9 cellular contexts compared by ENCODE assay signal in genomic region chr4:142474398-142475087, GRCh38.
DNase-seq lines count a peak whose midpoint lies in the region; ATAC-seq and TF ChIP-seq lines count a peak whose summit lies in the region.
"Had no signal": no experiment of that assay in that cellular context is flagged by ENCODE, and none has a peak within 500 bp of the region (broad histone marks: within the 10 kb centered on the region; RNA-seq: fewer than 3 reads in every experiment).

No MANE protein-coding gene starts in this region.

- ATAC-seq in GM21576 (IDR thresholded peaks at IDR 0.05; ENCODE audit: unreplicated experiment), result no peak
- no peak for ATAC-seq in GM18498 (IDR thresholded peaks at IDR 0.05; ENCODE audit: unreplicated experiment)
- ATAC-seq: gastrocnemius medialis had no signal

- TF ChIP-seq CTCF in brain microvascular endothelial cell (IDR thresholded peaks at IDR 0.05; ENCODE audit: low read depth, low read length, missing control alignments) (no peak), retinal pigment epithelial cell (conservative IDR thresholded peaks at IDR 0.05; ENCODE audit: low read depth, low read length) (no peak), left ventricle myocardium inferior (IDR thresholded peaks at IDR 0.05; ENCODE audit: borderline replicate concordance) (no peak)

- H3K9me2 ChIP-seq in GM23248 (ENCODE audit: insufficient read depth), result no peaks in the 10 kb centered on the region

- H3K4me1 ChIP-seq in GM23248 (ENCODE audit: insufficient read depth) (0 out of 2 replicates have a peak, but pooled peaks cover 5% of the 10 kb centered on the region), left ventricle myocardium inferior (peaks cover 7% of the 10 kb centered on the region)
- H3K4me1 ChIP-seq: gastrocnemius medialis had no signal

- WGBS in GM23248 (ENCODE audit: low coverage in 1 of 2, low lambda C conversion rate in 2 of 2, missing lambda C conversion rate in 2 of 2), 2 experiments, result 91 to 93% methylated on average over 4 of the region's 4 CpGs

- H3F3A ChIP-seq in GM23248 (ENCODE audit: insufficient read depth), result no peaks in the 10 kb centered on the region

- H3K36me3 ChIP-seq in GM23248 (ENCODE audit: low read depth), result no peaks in the 10 kb centered on the region
- no peaks in the 10 kb centered on the region for H3K36me3 ChIP-seq in brain microvascular endothelial cell (replicated peaks)
- no peaks in the 10 kb centered on the region for H3K36me3 ChIP-seq in left ventricle myocardium inferior
- H3K36me3 ChIP-seq: gastrocnemius medialis had no signal

- DNase-seq in GM23248 (peak; percentile 56), NCI-H2107 treated with DMSO at 0.1 percent for 48 hours (lab: John Stamatoyannopoulos, UW; ENCODE audit: unreplicated experiment) (peak; percentile 90), brain microvascular endothelial cell (peak; percentile 18), retinal pigment epithelial cell (ENCODE audit: low read depth) (peak; percentile 29), AG08395 (ENCODE audit: low spot score) (no peak), left ventricle myocardium inferior (no peak)

- H3K4me3 ChIP-seq in GM23248 (no peak overlapping the region), brain microvascular endothelial cell (ENCODE audit: low read depth, low read length) (no peak overlapping the region), retinal pigment epithelial cell (ENCODE audit: low read length) (no peak overlapping the region), left ventricle myocardium inferior (no peak overlapping the region)
- H3K4me3 ChIP-seq: gastrocnemius medialis had no signal

- no peak overlapping the region for H3K9ac ChIP-seq in GM23248

- no peaks in the 10 kb centered on the region for H3K79me2 ChIP-seq in GM23248 (ENCODE audit: insufficient read depth)

- H3K9me3 ChIP-seq in GM23248 (ENCODE audit: low read depth), result no peaks in the 10 kb centered on the region
- H3K9me3 ChIP-seq in left ventricle myocardium inferior (replicated peaks), result no peaks in the 10 kb centered on the region
- H3K9me3 ChIP-seq: gastrocnemius medialis had no signal

- H3K27ac ChIP-seq in GM23248 (no peak overlapping the region), brain microvascular endothelial cell (no peak overlapping the region), left ventricle myocardium inferior (replicated peaks) (no peak overlapping the region)
- H3K27ac ChIP-seq: gastrocnemius medialis had no signal

- H3K27me3 ChIP-seq in GM23248 (replicated peaks; ENCODE audit: insufficient read depth) (no peaks in the 10 kb centered on the region), brain microvascular endothelial cell (replicated peaks) (no peaks in the 10 kb centered on the region), left ventricle myocardium inferior (ENCODE audit: low read depth) (no peaks in the 10 kb centered on the region)
- H3K27me3 ChIP-seq: gastrocnemius medialis had no signal

- H4K20me1 ChIP-seq in GM23248 (ENCODE audit: insufficient read depth), result no peaks in the 10 kb centered on the region

- no peak overlapping the region for H2AFZ ChIP-seq in GM23248

- intact Hi-C loops in left ventricle myocardium inferior (cut with micrococcal nuclease), result no loop called here

- no peak overlapping the region for H3K4me2 ChIP-seq in GM23248 (ENCODE audit: unreplicated experiment)

- in situ Hi-C loops in GM23248 (cut with MboI), result no loop called here
- in situ Hi-C loops in brain microvascular endothelial cell (cut with HindIII; ENCODE audit: low pct_ligation_motif_present, low sequenced_read_pairs), result no loop called here

Comparison
In these comparisons a context has a peak if more than half of its experiments do, and no peak if none do; other contexts are left out.
1. DNase-seq: peak in GM23248 (single experiment), NCI-H2107 treated with DMSO at 0.1 percent for 48 hours (single experiment), brain microvascular endothelial cell (single experiment) and retinal pigment epithelial cell (single experiment); none in AG08395 (single experiment) and left ventricle myocardium inferior (single experiment).